Comparison of ENCODE assay signal across 14 cellular contexts in the genomic region with DNA sequence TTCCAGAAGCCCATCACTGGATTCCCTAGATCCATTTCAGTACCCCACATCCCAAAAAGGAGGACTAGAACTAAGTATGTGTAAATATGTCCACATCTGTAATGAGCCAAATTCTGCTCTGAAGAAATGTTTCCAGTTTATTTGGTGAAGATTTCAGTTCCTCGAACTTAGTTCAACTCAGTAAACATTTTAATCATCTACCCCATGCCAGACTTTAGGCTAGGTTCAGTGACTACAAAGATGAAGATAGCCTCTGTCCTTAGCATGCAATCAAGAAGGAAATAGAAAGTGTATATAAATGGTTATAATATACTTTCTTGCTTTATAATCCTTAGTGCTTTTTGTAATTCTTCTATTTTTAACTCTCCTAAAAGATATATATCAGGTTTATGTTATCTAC. TPM values are rescaled to one million over a fixed set of nuclear protein-coding genes. Genes with fewer than 3 reads are reported as not detected.
A peak's percentile ranks its signal among the peaks of the same experiment; 100 is the strongest.
DNase-seq lines count a peak whose midpoint lies in the region; ATAC-seq and TF ChIP-seq lines count a peak whose summit lies in the region.
"Had no signal": no experiment of that assay in that cellular context is flagged by ENCODE, and none has a peak within 500 bp of the region (broad histone marks: within the 10 kb centered on the region; RNA-seq: fewer than 3 reads in every experiment).

No MANE protein-coding gene starts in this region.

- H3K4me1 ChIP-seq in GM23248 (ENCODE audit: insufficient read depth) (peaks cover 92% of the 10 kb centered on the region), mammary epithelial cell (ENCODE audit: insufficient read depth, low read length) (peaks cover 26% of the 10 kb centered on the region), mesenchymal stem cell (ENCODE audit: control insufficient read depth, insufficient read depth, low read depth, low read length) (peaks cover 10% of the 10 kb centered on the region)

- CTCF ChIA-PET in mammary epithelial cell (lab: Charles Lee; ENCODE audit: low non-redundant PET), result interaction anchor here (0.6 to 1.3 kb wide), 3 partner anchors 9 to 517 kb away, joined by 3 to 5 read pairs (median 4); no protein-coding TSS in a partner anchor

- H2AFZ ChIP-seq in GM23248 (no peak overlapping the region), mammary epithelial cell (ENCODE audit: low read depth, low read length) (no peak overlapping the region), mesenchymal stem cell (ENCODE audit: low read depth, low read length) (no peak overlapping the region)

- no peak overlapping the region for H3K4ac ChIP-seq in mesenchymal stem cell (ENCODE audit: low read depth in 1 of 2, low read length in 2 of 2)

- H2BK5ac ChIP-seq in mesenchymal stem cell (ENCODE audit: low read depth, low read length, poor library complexity, severe bottlenecking), result peak overlapping the region; percentile 73

- H3K4me2 ChIP-seq in GM23248 (ENCODE audit: unreplicated experiment) (peak overlapping the region; percentile 62), mammary epithelial cell (ENCODE audit: insufficient read depth, low read depth, low read length) (peak overlapping the region; percentile 60), mesenchymal stem cell (ENCODE audit: low read length, poor library complexity, severe bottlenecking) (no peak overlapping the region)

- no peak overlapping the region for H3K27ac Mint-ChIP-seq in stimulated activated memory B cell treated with anti-CD40 and anti-IgM and Interleukin-4, amounts not matched to agents 10 μg/mL and 1 μg/mL and 100 μg/mL, for 72 hours

- peaks cover 4% of the 10 kb centered on the region; the same call in 1 of the 2 replicates for H3K36me3 ChIP-seq in GM23248 (ENCODE audit: low read depth)
- no peaks in the 10 kb centered on the region for H3K36me3 ChIP-seq in mammary epithelial cell (ENCODE audit: insufficient read depth, low read length)
- peaks cover 3 to 17% of the 10 kb centered on the region in 2 experiments for H3K36me3 ChIP-seq in mesenchymal stem cell (ENCODE audit: control insufficient read depth in 1 of 2, insufficient read depth in 2 of 2, low read depth in 1 of 2, low read length in 2 of 2)

- no peak overlapping the region for H3K23ac ChIP-seq in mesenchymal stem cell (ENCODE audit: low read length in 2 of 2)

- H2BK120ac ChIP-seq in mesenchymal stem cell (ENCODE audit: low read depth, low read length), result no peak overlapping the region

- H3K4me3 ChIP-seq in GM23248 (peak overlapping the region; percentile 33; the same call in 1 of the 2 replicates), mammary epithelial cell (replicated peaks in 1 of 3; ENCODE audit: insufficient read depth in 1 of 3, low read depth in 2 of 3, low read length in 3 of 3) (no peak overlapping the region), mesenchymal stem cell (ENCODE audit: insufficient read depth in 1 of 2, low read depth in 1 of 2, low read length in 2 of 2) (peak overlapping the region in 1 of 2 experiments; percentile 25)

- H3K79me2 ChIP-seq in GM23248 (ENCODE audit: insufficient read depth), result peaks cover 84% of the 10 kb centered on the region
- peaks cover 66% of the 10 kb centered on the region for H3K79me2 ChIP-seq in mammary epithelial cell (ENCODE audit: insufficient read depth, low read length)

- dilution Hi-C loops in mammary epithelial cell (cut with HindIII; ENCODE audit: low sequenced_read_pairs), result no loop called here

- H3K27me3 ChIP-seq in GM23248 (replicated peaks; ENCODE audit: insufficient read depth) (no peaks in the 10 kb centered on the region), mammary epithelial cell (ENCODE audit: insufficient read depth, low read length) (no peaks in the 10 kb centered on the region), mesenchymal stem cell (ENCODE audit: control insufficient read depth in 1 of 2, insufficient read depth in 1 of 2, low read length in 2 of 2) (no peaks in the 10 kb centered on the region)

- H3K27ac ChIP-seq in GM23248 (peak overlapping the region; percentile 70), mammary epithelial cell (ENCODE audit: insufficient read depth, low read depth, low read length) (no peak overlapping the region), mesenchymal stem cell (ENCODE audit: low read length, poor library complexity, severe bottlenecking) (peak overlapping the region; percentile 95)

- H3K14ac ChIP-seq in mesenchymal stem cell (ENCODE audit: low read length in 2 of 2), result no peak overlapping the region

- H4K20me1 ChIP-seq in GM23248 (ENCODE audit: insufficient read depth) (no peaks in the 10 kb centered on the region), mammary epithelial cell (ENCODE audit: insufficient read depth, low read length) (no peaks in the 10 kb centered on the region)

- intact Hi-C loops in mammary epithelial cell (cut with micrococcal nuclease), result loop anchor here (1.0 kb wide), 1 partner anchor 43 kb away; no protein-coding TSS in a partner anchor

- DNase-seq in GM23248, result no peak
- no peak for DNase-seq in mammary epithelial cell
- no peak for DNase-seq in mesenchymal stem cell
- no peak for DNase-seq in NCI-H1417 treated with DMSO at 0.1 percent for 48 hours (lab: John Stamatoyannopoulos, UW)
- no peak for DNase-seq in nucleus accumbens (lab: John Stamatoyannopoulos, UW)
- DNase-seq: activated effector memory CD4-positive, alpha-beta T cell treated with Interleukin-2 at 50 U/mL for 16 hours; cerebellar nuclear complex; DND-41; KG1; NCI-H2029 treated with DMSO at 0.1 percent for 48 hours had no signal

- no peaks in the 10 kb centered on the region for H3K36me3 Mint-ChIP-seq in stimulated activated memory B cell treated with anti-CD40 and anti-IgM and Interleukin-4, amounts not matched to agents 10 μg/mL and 1 μg/mL and 100 μg/mL, for 72 hours

- no TSS peak for BruUV-seq in mammary epithelial cell (replicated peaks; lab: Mats Ljungman, UMichigan)

- peak overlapping the region; percentile 95 for H2AK5ac ChIP-seq in mesenchymal stem cell (ENCODE audit: low read length, severe bottlenecking)

- H4K91ac ChIP-seq in mesenchymal stem cell (ENCODE audit: low read length), result no peak overlapping the region

- ATAC-seq in stimulated activated memory B cell treated with anti-CD40 and anti-IgM and Interleukin-4, amounts not matched to agents 10 μg/mL and 1 μg/mL and 100 μg/mL, for 72 hours, result peak; percentile 45
- ATAC-seq in HG03457 (IDR thresholded peaks at IDR 0.05; ENCODE audit: unreplicated experiment) (no peak), HG02798 (IDR thresholded peaks at IDR 0.05; ENCODE audit: poor library complexity, unreplicated experiment) (no peak)

- H3K9me3 Mint-ChIP-seq in stimulated activated memory B cell treated with anti-CD40 and anti-IgM and Interleukin-4, amounts not matched to agents 10 μg/mL and 1 μg/mL and 100 μg/mL, for 72 hours, result no peaks in the 10 kb centered on the region

- WGBS in GM23248 (ENCODE audit: low coverage in 1 of 2, low lambda C conversion rate in 2 of 2, missing lambda C conversion rate in 2 of 2), 2 experiments, result 2 to 14% methylated on average over 1 of the region's 1 CpG
- 91% methylated on average over 1 of the region's 1 CpG for WGBS in mammary epithelial cell (ENCODE audit: low coverage, missing lambda C conversion rate)
- no CpG with 5 or more reads among the region's 1 CpG for WGBS in mesenchymal stem cell

- peaks cover 88% of the 10 kb centered on the region for H3F3A ChIP-seq in GM23248 (ENCODE audit: insufficient read depth)

- H3K9ac ChIP-seq in GM23248 (peak overlapping the region; percentile 35), mammary epithelial cell (ENCODE audit: insufficient read depth, low read length) (no peak overlapping the region), mesenchymal stem cell (ENCODE audit: low read length) (peak overlapping the region; percentile 29)

- TF ChIP-seq CTCF in mammary epithelial cell (conservative IDR thresholded peaks at IDR 0.05 in 1 of 2, IDR thresholded peaks at IDR 0.05 in 1 of 2; ENCODE audit: extremely low read depth in 1 of 2, insufficient read depth in 1 of 2, low read depth in 1 of 2, low read length in 2 of 2), result no peak

- no peaks in the 10 kb centered on the region for H3K9me2 ChIP-seq in GM23248 (ENCODE audit: insufficient read depth)

- H3K27me3 Mint-ChIP-seq in stimulated activated memory B cell treated with anti-CD40 and anti-IgM and Interleukin-4, amounts not matched to agents 10 μg/mL and 1 μg/mL and 100 μg/mL, for 72 hours, result peaks cover 18% of the 10 kb centered on the region

- no peak overlapping the region for H2BK15ac ChIP-seq in mesenchymal stem cell (ENCODE audit: low read depth, poor library complexity, severe bottlenecking)

- peak overlapping the region in 1 of 2 experiments; percentile 18 for H3K18ac ChIP-seq in mesenchymal stem cell (ENCODE audit: low read depth in 1 of 2, low read length in 2 of 2)

- in situ Hi-C loops in GM23248 (cut with MboI), result no loop called here
- in situ Hi-C loops in mammary epithelial cell (cut with MboI; ENCODE audit: low sequenced_read_pairs in 2 of 2), result no loop called here

- H3K79me1 ChIP-seq in mesenchymal stem cell (replicated peaks; ENCODE audit: low read length, poor library complexity, severe bottlenecking), result peaks cover 9% of the 10 kb centered on the region

- H3K4me1 Mint-ChIP-seq in stimulated activated memory B cell treated with anti-CD40 and anti-IgM and Interleukin-4, amounts not matched to agents 10 μg/mL and 1 μg/mL and 100 μg/mL, for 72 hours, result no peaks in the 10 kb centered on the region

- H2BK12ac ChIP-seq in mesenchymal stem cell (ENCODE audit: low read length in 2 of 2), result peak overlapping the region in 1 of 2 experiments; percentile 45

- H3K9me3 ChIP-seq in GM23248 (ENCODE audit: low read depth) (no peaks in the 10 kb centered on the region), mammary epithelial cell (replicated peaks; ENCODE audit: insufficient read depth, low read length) (no peaks in the 10 kb centered on the region), mesenchymal stem cell (ENCODE audit: control insufficient read depth, low read length) (no peaks in the 10 kb centered on the region)

- no peak overlapping the region for H3K4me3 Mint-ChIP-seq in stimulated activated memory B cell treated with anti-CD40 and anti-IgM and Interleukin-4, amounts not matched to agents 10 μg/mL and 1 μg/mL and 100 μg/mL, for 72 hours

- no peak overlapping the region for H4K8ac ChIP-seq in mesenchymal stem cell (ENCODE audit: low read length)

RNA-seq across cellular contexts. Expression of gene RUSC2, which starts 21.5 kb away (rescaled TPM):
- 74.0 and 78.4 TPM in 2 replicates for total RNA-seq in GM23248 (2014; rRNA removed; shearing (Covaris generic))
- polyA plus RNA-seq in GM23248 (2016; fragmentation: Nextera tagmentation; extraction: Ambion mirVana), result 31.7 and 34.0 TPM in 2 replicates
- 10 to 100 TPM; 27.3 to 30.0 TPM for total RNA-seq in mammary epithelial cell
- polyA plus RNA-seq in mammary epithelial cell, result 8.6 TPM
- polyA minus RNA-seq in mammary epithelial cell, result 14.2 TPM
- 13.1 TPM for polyA plus RNA-seq in mesenchymal stem cell (2013, experiment 1 of 2)
- polyA plus RNA-seq in mesenchymal stem cell (2013, experiment 2 of 2), result 12.6 TPM
- total RNA-seq: OCI-LY7 had no signal
